10 cellular contexts compared by ENCODE assay signal in genomic region chr19:48553676-48554384, GRCh38. TPM values are rescaled to one million over a fixed set of nuclear protein-coding genes. Genes with fewer than 3 reads are reported as not detected.
A peak's percentile ranks its signal among the peaks of the same experiment; 100 is the strongest.
DNase-seq lines count a peak whose midpoint lies in the region; ATAC-seq and TF ChIP-seq lines count a peak whose summit lies in the region.
"Had no signal": no experiment of that assay in that cellular context is flagged by ENCODE, and none has a peak within 500 bp of the region (broad histone marks: within the 10 kb centered on the region; RNA-seq: fewer than 3 reads in every experiment).

No MANE protein-coding gene starts in this region.

- 18% methylated on average over 18 of the region's 18 CpGs for WGBS in HUES64
- 29 to 35% methylated on average over 18 of the region's 18 CpGs for WGBS in lung, 2 donors

- H3K4me3 ChIP-seq in HUES64 (ENCODE audit: low read length) (no peak overlapping the region), brain microvascular endothelial cell (ENCODE audit: low read depth, low read length) (no peak overlapping the region), lung (no peak overlapping the region)

- ATAC-seq in lung (ENCODE audit: insufficient read depth, low FRiP score) (no peak), T-helper 17 cell (no peak), HG03108 (IDR thresholded peaks at IDR 0.05; ENCODE audit: unreplicated experiment) (no peak)
- ATAC-seq in naive thymus-derived CD8-positive, alpha-beta T cell, result no peak

- H3K9me3 ChIP-seq in HUES64 (ENCODE audit: insufficient read depth, low read depth, low read length) (no peaks in the 10 kb centered on the region), lung (ENCODE audit: control insufficient read depth in 2 of 2, insufficient read depth in 1 of 2, low read length in 1 of 2) (peaks cover 0 to 6% of the 10 kb centered on the region in 2 donors), T-helper 17 cell (ENCODE audit: control insufficient read depth, low read length, poor library complexity, severe bottlenecking) (no peaks in the 10 kb centered on the region)

- no peak overlapping the region for H3K4me3 Mint-ChIP-seq in naive thymus-derived CD8-positive, alpha-beta T cell
- no peak overlapping the region for H3K4me3 Mint-ChIP-seq in T-helper 17 cell
- H3K4me3 Mint-ChIP-seq: activated T-helper 1 cell treated with anti-CD3 and anti-CD28 coated beads, Interleukin-12 subunit alpha, Interleukin-12 subunit beta, Interleukin-2, Interleukin-4 antibody, amounts not matched to agents 30 ng/mL and 10 ng/mL and 1 ng/mL, durations not matched to agents 14 hours and 24 hours and 36 hours had no signal

- H3K27ac ChIP-seq in HUES64 (ENCODE audit: low read depth, low read length) (peak overlapping the region; percentile 86), brain microvascular endothelial cell (no peak overlapping the region), lung (ENCODE audit: low read depth in 1 of 2, low read length in 1 of 2) (peak overlapping the region in 1 of 2 donors; percentile 28)

- TF ChIP-seq CTCF in brain microvascular endothelial cell (IDR thresholded peaks at IDR 0.05; ENCODE audit: low read depth, low read length, missing control alignments), result no peak
- no peak for TF ChIP-seq CTCF in lung (IDR thresholded peaks at IDR 0.05; ENCODE audit: control extremely low read depth, extremely low read depth)

- H3K9ac ChIP-seq in HUES64 (ENCODE audit: low read depth, low read length), result peak overlapping the region; percentile 20; the same call in 1 of the 2 replicates

- peaks cover 19% of the 10 kb centered on the region for H3K4me1 ChIP-seq in HUES64 (ENCODE audit: insufficient read depth, low read length)
- H3K4me1 ChIP-seq in lung (ENCODE audit: control insufficient read depth in 2 of 2, insufficient read depth in 2 of 2, low read length in 2 of 2), result peaks cover 0 to 2% of the 10 kb centered on the region in 2 donors

- H3K27me3 ChIP-seq in HUES64 (ENCODE audit: insufficient read depth, low read length), result no peaks in the 10 kb centered on the region
- no peaks in the 10 kb centered on the region for H3K27me3 ChIP-seq in brain microvascular endothelial cell (replicated peaks)
- H3K27me3 ChIP-seq in lung (ENCODE audit: control insufficient read depth, insufficient read depth), result no peaks in the 10 kb centered on the region

- H3K4me1 Mint-ChIP-seq in naive thymus-derived CD8-positive, alpha-beta T cell, result peaks cover 2 to 4% (median 2%) of the 10 kb centered on the region in 4 donors
- H3K4me1 Mint-ChIP-seq in T-helper 17 cell, result no peaks in the 10 kb centered on the region

- no peak overlapping the region for H3K27ac Mint-ChIP-seq in naive thymus-derived CD8-positive, alpha-beta T cell
- no peak overlapping the region for H3K27ac Mint-ChIP-seq in T-helper 17 cell
- H3K27ac Mint-ChIP-seq: activated T-helper 1 cell treated with anti-CD3 and anti-CD28 coated beads, Interleukin-12 subunit alpha, Interleukin-12 subunit beta, Interleukin-2, Interleukin-4 antibody, amounts not matched to agents 30 ng/mL and 10 ng/mL and 1 ng/mL, durations not matched to agents 14 hours and 24 hours and 36 hours had no signal

- DNase-seq in AG20443 (ENCODE audit: low spot score) (peak; percentile 61), brain microvascular endothelial cell (peak; percentile 45), lung (ENCODE audit: low spot score) (peak; percentile 58), T-helper 17 cell (no peak), midbrain (lab: John Stamatoyannopoulos, UW) (no peak)
- DNase-seq in naive thymus-derived CD8-positive, alpha-beta T cell, result no peak
- DNase-seq: DND-41 had no signal

- in situ Hi-C loops in brain microvascular endothelial cell (cut with HindIII; ENCODE audit: low pct_ligation_motif_present, low sequenced_read_pairs), result no loop called here

- peaks cover 4 to 15% (median 4%) of the 10 kb centered on the region in 5 donors for H3K27me3 Mint-ChIP-seq in naive thymus-derived CD8-positive, alpha-beta T cell
- H3K27me3 Mint-ChIP-seq in T-helper 17 cell, result peaks cover 3% of the 10 kb centered on the region

- POLR2A ChIA-PET in naive thymus-derived CD8-positive, alpha-beta T cell (lab: Charles Lee), result interaction anchor here (0.5 kb wide), 1 partner anchor 26 kb away, joined by 4 read pairs; no protein-coding TSS in a partner anchor

- H3K36me3 Mint-ChIP-seq in naive thymus-derived CD8-positive, alpha-beta T cell, result no peaks in the 10 kb centered on the region
- H3K36me3 Mint-ChIP-seq in T-helper 17 cell (ENCODE audit: low read depth), result no peaks in the 10 kb centered on the region

- H3K36me3 ChIP-seq in HUES64 (ENCODE audit: insufficient read depth, low read length) (no peaks in the 10 kb centered on the region), brain microvascular endothelial cell (replicated peaks) (no peaks in the 10 kb centered on the region), lung (ENCODE audit: control insufficient read depth in 2 of 2, insufficient read depth in 2 of 2, low read length in 2 of 2) (no peaks in the 10 kb centered on the region)

- no peaks in the 10 kb centered on the region for H3K9me3 Mint-ChIP-seq in naive thymus-derived CD8-positive, alpha-beta T cell
- H3K9me3 Mint-ChIP-seq: activated T-helper 1 cell treated with anti-CD3 and anti-CD28 coated beads, Interleukin-12 subunit alpha, Interleukin-12 subunit beta, Interleukin-2, Interleukin-4 antibody, amounts not matched to agents 30 ng/mL and 10 ng/mL and 1 ng/mL, durations not matched to agents 14 hours and 24 hours and 36 hours had no signal

RNA-seq across cellular contexts. Expression of gene SULT2B1, which starts 1.9 kb away (rescaled TPM):
- not detected for polyA plus RNA-seq in HUES64 (2013, experiment 1 of 2)
- polyA plus RNA-seq in HUES64 (2013, experiment 2 of 2), result not detected
- 10 to 100 TPM in 1 of 2 donors, 1 to 10 TPM in 1; 1.2 to 10.5 TPM for total RNA-seq in lung
- polyA plus RNA-seq in lung, result 10 to 100 TPM; 10.9 to 22.9 TPM
- total RNA-seq in naive thymus-derived CD8-positive, alpha-beta T cell, result not detected
- under 1 TPM in 1 of 3 donors, not detected in 2; 0.18 TPM for polyA plus RNA-seq in naive thymus-derived CD8-positive, alpha-beta T cell
- total RNA-seq in T-helper 17 cell, result not detected
- total RNA-seq: activated T-helper 1 cell treated with anti-CD3 and anti-CD28 coated beads, Interleukin-12 subunit alpha, Interleukin-12 subunit beta, Interleukin-2, Interleukin-4 antibody, amounts not matched to agents 30 ng/mL and 10 ng/mL and 1 ng/mL, durations not matched to agents 14 hours and 24 hours and 36 hours had no signal

RNA-seq across cellular contexts. Expression of gene LMTK3, which starts 42.2 kb away (rescaled TPM):
- polyA plus RNA-seq in HUES64 (2013, experiment 1 of 2), result 4.9 TPM
- 5.5 TPM for polyA plus RNA-seq in HUES64 (2013, experiment 2 of 2)
- total RNA-seq in lung (10 to 100 TPM in 1 of 2 donors, 1 to 10 TPM in 1; 3.1 to 10.7 TPM), T-helper 17 cell (10 to 100 TPM; 11.5 to 18.4 TPM)
- polyA plus RNA-seq in lung, result 1 to 10 TPM; 1.9 to 6.5 TPM
- total RNA-seq in naive thymus-derived CD8-positive, alpha-beta T cell, result 10 to 100 TPM; 21.4 to 21.5 TPM
- under 1 TPM in 1 of 3 donors, not detected in 2; 0.15 TPM for polyA plus RNA-seq in naive thymus-derived CD8-positive, alpha-beta T cell

RNA-seq across cellular contexts. Expression of gene SPACA4, which starts 52.7 kb away (rescaled TPM):
- not detected for polyA plus RNA-seq in HUES64 (2013, experiment 1 of 2)
- not detected for polyA plus RNA-seq in HUES64 (2013, experiment 2 of 2)
- total RNA-seq in lung, result not detected
- polyA plus RNA-seq in lung, result under 1 TPM; 0.03 to 0.16 TPM
- total RNA-seq in naive thymus-derived CD8-positive, alpha-beta T cell, result not detected
- not detected for polyA plus RNA-seq in naive thymus-derived CD8-positive, alpha-beta T cell
- total RNA-seq in T-helper 17 cell, result not detected
- total RNA-seq: activated T-helper 1 cell treated with anti-CD3 and anti-CD28 coated beads, Interleukin-12 subunit alpha, Interleukin-12 subunit beta, Interleukin-2, Interleukin-4 antibody, amounts not matched to agents 30 ng/mL and 10 ng/mL and 1 ng/mL, durations not matched to agents 14 hours and 24 hours and 36 hours had no signal

Comparison
In these comparisons a context has a peak if more than half of its experiments do, and no peak if none do; other contexts are left out.
1. DNase-seq: peak in AG20443 (single experiment), brain microvascular endothelial cell (single experiment) and lung (single experiment); none in naive thymus-derived CD8-positive, alpha-beta T cell (0 of 10), T-helper 17 cell (0 of 3) and midbrain (single experiment).